In the genomic region with DNA sequence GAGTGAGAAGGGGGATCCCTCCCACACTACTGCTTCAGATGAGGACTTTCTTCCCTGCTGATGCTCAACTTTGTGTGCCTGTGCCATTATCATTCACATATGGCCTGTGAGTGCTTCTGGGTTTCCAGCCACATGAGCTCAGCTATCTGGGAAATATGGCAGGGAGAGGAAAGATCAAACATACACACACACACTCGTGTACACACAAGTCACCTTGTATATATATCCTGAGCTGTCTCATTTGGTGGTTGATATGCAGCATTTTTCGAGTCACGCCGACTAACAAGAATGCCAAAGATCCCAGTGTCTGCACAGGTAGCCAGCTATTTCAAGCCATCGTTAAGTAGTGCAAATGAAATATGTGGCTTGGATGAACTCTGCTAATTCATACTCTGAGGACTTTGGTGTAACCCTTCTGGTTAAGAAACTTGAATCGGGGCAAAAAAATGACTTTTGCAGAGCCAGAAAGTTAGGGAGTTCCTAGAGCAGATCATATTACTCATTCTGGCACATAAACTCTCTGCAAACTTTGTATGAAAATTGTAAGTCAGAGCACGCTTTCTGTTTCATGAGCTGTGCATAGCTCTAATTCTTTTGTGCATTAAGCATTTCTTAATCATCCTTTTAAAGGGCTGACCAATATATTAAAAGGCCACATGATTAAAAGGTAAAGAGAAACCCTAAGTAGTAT, we compare ENCODE assay signal across 1 cellular context.
TF ChIP-seq lines count a peak whose summit lies in the region.

No MANE protein-coding gene starts in this region.

TF ChIP-seq in SK-N-SH treated with all-trans-retinoic acid at 6 μM for 48 hours, 23 proteins besides CTCF, POLR2A, EP300 and RAD21 (continued from another document):
- TF ChIP-seq, protein P1, sequence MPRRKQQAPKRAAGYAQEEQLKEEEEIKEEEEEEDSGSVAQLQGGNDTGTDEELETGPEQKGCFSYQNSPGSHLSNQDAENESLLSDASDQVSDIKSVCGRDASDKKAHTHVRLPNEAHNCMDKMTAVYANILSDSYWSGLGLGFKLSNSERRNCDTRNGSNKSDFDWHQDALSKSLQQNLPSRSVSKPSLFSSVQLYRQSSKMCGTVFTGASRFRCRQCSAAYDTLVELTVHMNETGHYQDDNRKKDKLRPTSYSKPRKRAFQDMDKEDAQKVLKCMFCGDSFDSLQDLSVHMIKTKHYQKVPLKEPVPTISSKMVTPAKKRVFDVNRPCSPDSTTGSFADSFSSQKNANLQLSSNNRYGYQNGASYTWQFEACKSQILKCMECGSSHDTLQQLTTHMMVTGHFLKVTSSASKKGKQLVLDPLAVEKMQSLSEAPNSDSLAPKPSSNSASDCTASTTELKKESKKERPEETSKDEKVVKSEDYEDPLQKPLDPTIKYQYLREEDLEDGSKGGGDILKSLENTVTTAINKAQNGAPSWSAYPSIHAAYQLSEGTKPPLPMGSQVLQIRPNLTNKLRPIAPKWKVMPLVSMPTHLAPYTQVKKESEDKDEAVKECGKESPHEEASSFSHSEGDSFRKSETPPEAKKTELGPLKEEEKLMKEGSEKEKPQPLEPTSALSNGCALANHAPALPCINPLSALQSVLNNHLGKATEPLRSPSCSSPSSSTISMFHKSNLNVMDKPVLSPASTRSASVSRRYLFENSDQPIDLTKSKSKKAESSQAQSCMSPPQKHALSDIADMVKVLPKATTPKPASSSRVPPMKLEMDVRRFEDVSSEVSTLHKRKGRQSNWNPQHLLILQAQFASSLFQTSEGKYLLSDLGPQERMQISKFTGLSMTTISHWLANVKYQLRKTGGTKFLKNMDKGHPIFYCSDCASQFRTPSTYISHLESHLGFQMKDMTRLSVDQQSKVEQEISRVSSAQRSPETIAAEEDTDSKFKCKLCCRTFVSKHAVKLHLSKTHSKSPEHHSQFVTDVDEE (CRISPR knock-in tag; IDR thresholded peaks at IDR 0.05) = no peak
